ENCODE assay signal across 25 cellular contexts in the genomic region with DNA sequence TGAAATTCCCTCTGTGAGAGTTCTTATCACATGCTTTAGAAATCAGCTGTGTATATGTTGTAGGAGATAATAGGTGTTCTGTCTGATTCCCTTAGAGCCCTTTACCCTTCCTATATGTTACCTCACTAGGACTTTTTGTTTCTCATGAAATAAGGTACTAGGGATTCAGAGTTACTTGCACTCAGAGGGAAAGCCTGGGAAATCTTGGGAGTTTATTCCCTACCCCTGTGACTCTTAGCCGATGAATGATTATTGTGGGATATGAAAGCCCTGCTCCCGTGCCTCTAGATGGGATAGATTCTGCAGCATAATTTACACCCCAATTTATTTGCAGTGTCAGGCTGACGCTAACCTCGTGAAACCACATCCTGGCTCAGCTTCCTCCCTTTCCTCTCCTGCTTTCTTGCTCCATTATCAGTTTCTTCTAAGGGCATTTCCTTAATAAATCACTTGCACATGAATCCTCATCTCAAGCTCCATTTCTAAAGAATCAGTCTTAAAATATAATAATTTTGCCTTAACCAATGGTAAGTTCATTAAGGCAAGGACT.
DNase-seq lines count a peak whose midpoint lies in the region; ATAC-seq and TF ChIP-seq lines count a peak whose summit lies in the region.
"Had no signal": no experiment of that assay in that cellular context is flagged by ENCODE, and none has a peak within 500 bp of the region (broad histone marks: within the 10 kb centered on the region; RNA-seq: fewer than 3 reads in every experiment).

No MANE protein-coding gene starts in this region.

- no peak for DNase-seq in natural killer cell treated with Interleukin-12 subunit alpha and Interleukin-12 subunit beta and Interleukin-15 and Interleukin-18, amount 100 ng/mL, for 72 hours (ENCODE audit: low spot score)
- DNase-seq in natural killer cell, result no peak
- peak; percentile 89 for DNase-seq in SK-N-MC (ENCODE audit: low read depth, low spot score)
- DNase-seq in glomerular endothelial cell (ENCODE audit: extremely low read depth, low read depth, low spot score), result peak; percentile 45
- DNase-seq in dedifferentiated amniotic fluid mesenchymal stem cell (ENCODE audit: extremely low spot score), result no peak
- DNase-seq in upper lobe of right lung, result no peak
- DNase-seq: activated B cell treated with CpG ODN at 0.5 μM for 24 hours; activated CD8-positive, alpha-beta T cell treated with anti-CD3 and anti-CD28 coated beads for 36 hours; activated naive CD4-positive, alpha-beta T cell treated with anti-CD3 and anti-CD28 coated beads for 36 hours; activated T-cell treated with anti-CD3 and anti-CD28 coated beads, Interleukin-2, amount 50 U/mL, for 24 hours; DMS153; kidney; NCI-H187; SHP77 treated with DMSO at 0.1 percent for 48 hours; stimulated activated CD4-positive, alpha-beta T cell treated with anti-CD3 and anti-CD28 coated beads, Interleukin-2, amount 100 ng/mL, for 48 hours; stimulated activated naive CD8-positive, alpha-beta T cell treated with anti-CD3 and anti-CD28 coated beads, Interleukin-15, amount 100 ng/mL, for 72 hours had no signal

- peaks cover 19% of the 10 kb centered on the region for H3K9me3 Mint-ChIP-seq in natural killer cell treated with Interleukin-12 subunit alpha and Interleukin-12 subunit beta and Interleukin-15 and Interleukin-18, amount 100 ng/mL, for 72 hours
- peaks cover 0 to 11% of the 10 kb centered on the region in 2 donors for H3K9me3 Mint-ChIP-seq in natural killer cell
- H3K9me3 Mint-ChIP-seq: activated naive CD4-positive, alpha-beta T cell treated with anti-CD3 and anti-CD28 coated beads for 36 hours had no signal

- TF ChIP-seq CTCF in natural killer cell (IDR thresholded peaks at IDR 0.05), result no peak
- no peak for TF ChIP-seq CTCF in upper lobe of right lung (IDR thresholded peaks at IDR 0.05)

- H3K4me1 Mint-ChIP-seq in natural killer cell treated with Interleukin-12 subunit alpha and Interleukin-12 subunit beta and Interleukin-15 and Interleukin-18, amount 100 ng/mL, for 72 hours (ENCODE audit: low read depth in 2 of 2), result peaks cover 0 to 5% of the 10 kb centered on the region in 2 donors
- peaks cover 0 to 9% of the 10 kb centered on the region in 2 donors for H3K4me1 Mint-ChIP-seq in natural killer cell
- H3K4me1 Mint-ChIP-seq: activated B cell treated with CpG ODN at 0.5 μM for 24 hours, memory B cell had no signal

- ATAC-seq in natural killer cell treated with Interleukin-12 subunit alpha and Interleukin-12 subunit beta and Interleukin-15 and Interleukin-18, amount 100 ng/mL, for 72 hours, result no peak
- ATAC-seq in natural killer cell, result no peak
- ATAC-seq in GM19351 (IDR thresholded peaks at IDR 0.05; ENCODE audit: unreplicated experiment), result no peak
- ATAC-seq in GM19455 (IDR thresholded peaks at IDR 0.05; ENCODE audit: unreplicated experiment), result no peak
- ATAC-seq in upper lobe of right lung, result no peak
- ATAC-seq: activated CD8-positive, alpha-beta T cell treated with anti-CD3 and anti-CD28 coated beads for 36 hours; stimulated activated naive CD8-positive, alpha-beta T cell treated with anti-CD3 and anti-CD28 coated beads, Interleukin-15, amount 100 ng/mL, for 72 hours had no signal

- H3K36me3 Mint-ChIP-seq in natural killer cell treated with Interleukin-12 subunit alpha and Interleukin-12 subunit beta and Interleukin-15 and Interleukin-18, amount 100 ng/mL, for 72 hours, result no peaks in the 10 kb centered on the region
- H3K36me3 Mint-ChIP-seq in natural killer cell, result no peaks in the 10 kb centered on the region
- H3K36me3 Mint-ChIP-seq: memory B cell, type B pancreatic cell had no signal

- H3K9me3 ChIP-seq in SK-N-MC (ENCODE audit: low read depth, low read length) (no peaks in the 10 kb centered on the region), upper lobe of right lung (no peaks in the 10 kb centered on the region)
- H3K9me3 ChIP-seq: ascending aorta had no signal

- H3K4me3 Mint-ChIP-seq in natural killer cell treated with Interleukin-12 subunit alpha and Interleukin-12 subunit beta and Interleukin-15 and Interleukin-18, amount 100 ng/mL, for 72 hours, result peak overlapping the region; percentile 36
- no peak overlapping the region for H3K4me3 Mint-ChIP-seq in natural killer cell
- H3K4me3 Mint-ChIP-seq: activated B cell treated with CpG ODN at 0.5 μM for 24 hours; activated CD8-positive, alpha-beta T cell treated with anti-CD3 and anti-CD28 coated beads for 36 hours; activated naive CD4-positive, alpha-beta T cell treated with anti-CD3 and anti-CD28 coated beads for 36 hours; activated T-cell treated with anti-CD3 and anti-CD28 coated beads, Interleukin-2, amount 50 U/mL, for 24 hours; memory B cell; T-helper 1 cell treated with Interleukin-12 subunit alpha and Interleukin-12 subunit beta and Interleukin-4 antibody, amounts not matched to agents 30 μg/mL and 1 μg/mL, for 36 hours; type B pancreatic cell had no signal

- H3K4me1 ChIP-seq in upper lobe of right lung, result no peaks in the 10 kb centered on the region
- H3K4me1 ChIP-seq: ascending aorta had no signal

- peak overlapping the region; percentile 64 for H3K4me3 ChIP-seq in SK-N-MC
- no peak overlapping the region for H3K4me3 ChIP-seq in upper lobe of right lung
- H3K4me3 ChIP-seq: ascending aorta, skin epidermis had no signal

- no peak overlapping the region for H3K27ac Mint-ChIP-seq in natural killer cell treated with Interleukin-12 subunit alpha and Interleukin-12 subunit beta and Interleukin-15 and Interleukin-18, amount 100 ng/mL, for 72 hours
- no peak overlapping the region for H3K27ac Mint-ChIP-seq in natural killer cell
- H3K27ac Mint-ChIP-seq: activated B cell treated with CpG ODN at 0.5 μM for 24 hours; activated CD8-positive, alpha-beta T cell treated with anti-CD3 and anti-CD28 coated beads for 36 hours; activated naive CD4-positive, alpha-beta T cell treated with anti-CD3 and anti-CD28 coated beads for 36 hours; activated T-cell treated with anti-CD3 and anti-CD28 coated beads, Interleukin-2, amount 50 U/mL, for 24 hours; memory B cell; progenitor cell of endocrine pancreas; T-helper 1 cell treated with Interleukin-12 subunit alpha and Interleukin-12 subunit beta and Interleukin-4 antibody, amounts not matched to agents 30 μg/mL and 1 μg/mL, for 36 hours; type B pancreatic cell had no signal

- H3K27me3 ChIP-seq in upper lobe of right lung, result no peaks in the 10 kb centered on the region
- H3K27me3 ChIP-seq: ascending aorta had no signal

- H3K27ac ChIP-seq in SK-N-MC, result peak overlapping the region; percentile 88
- H3K27ac ChIP-seq in upper lobe of right lung, result no peak overlapping the region
- H3K27ac ChIP-seq: ascending aorta, C4-2B, skin epidermis had no signal

- no peak overlapping the region for H3K9ac ChIP-seq in SK-N-MC (ENCODE audit: insufficient read length)

- H3K36me3 ChIP-seq in SK-N-MC (ENCODE audit: insufficient read depth, low read length) (no peaks in the 10 kb centered on the region), upper lobe of right lung (no peaks in the 10 kb centered on the region)
- H3K36me3 ChIP-seq: ascending aorta had no signal

- intact Hi-C loops in natural killer cell (cut with micrococcal nuclease) (no loop called here), upper lobe of right lung (cut with DNase I) (loop anchor here (2.0 kb wide), 1 partner anchor 16 kb away; no protein-coding TSS in a partner anchor)

- H3K27me3 Mint-ChIP-seq in natural killer cell treated with Interleukin-12 subunit alpha and Interleukin-12 subunit beta and Interleukin-15 and Interleukin-18, amount 100 ng/mL, for 72 hours, result no peaks in the 10 kb centered on the region
- no peaks in the 10 kb centered on the region for H3K27me3 Mint-ChIP-seq in natural killer cell (ENCODE audit: low read depth in 2 of 2)
- H3K27me3 Mint-ChIP-seq: activated B cell treated with CpG ODN at 0.5 μM for 24 hours; activated CD8-positive, alpha-beta T cell treated with anti-CD3 and anti-CD28 coated beads for 36 hours; activated T-cell treated with anti-CD3 and anti-CD28 coated beads, Interleukin-2, amount 50 U/mL, for 24 hours; memory B cell; progenitor cell of endocrine pancreas; stimulated activated naive CD8-positive, alpha-beta T cell treated with anti-CD3 and anti-CD28 coated beads, Interleukin-15, amount 100 ng/mL, for 72 hours; type B pancreatic cell had no signal

Comparison
In these comparisons a context has a peak if more than half of its experiments do, and no peak if none do; other contexts are left out.
1. DNase-seq: peak in SK-N-MC (single experiment) and glomerular endothelial cell (single experiment); none in natural killer cell treated with Interleukin-12 subunit alpha and Interleukin-12 subunit beta and Interleukin-15 and Interleukin-18, amount 100 ng/mL, for 72 hours (single experiment), natural killer cell (single experiment), dedifferentiated amniotic fluid mesenchymal stem cell (single experiment) and upper lobe of right lung (single experiment).